ENCODE assay signal across 8 cellular contexts in the genomic region with DNA sequence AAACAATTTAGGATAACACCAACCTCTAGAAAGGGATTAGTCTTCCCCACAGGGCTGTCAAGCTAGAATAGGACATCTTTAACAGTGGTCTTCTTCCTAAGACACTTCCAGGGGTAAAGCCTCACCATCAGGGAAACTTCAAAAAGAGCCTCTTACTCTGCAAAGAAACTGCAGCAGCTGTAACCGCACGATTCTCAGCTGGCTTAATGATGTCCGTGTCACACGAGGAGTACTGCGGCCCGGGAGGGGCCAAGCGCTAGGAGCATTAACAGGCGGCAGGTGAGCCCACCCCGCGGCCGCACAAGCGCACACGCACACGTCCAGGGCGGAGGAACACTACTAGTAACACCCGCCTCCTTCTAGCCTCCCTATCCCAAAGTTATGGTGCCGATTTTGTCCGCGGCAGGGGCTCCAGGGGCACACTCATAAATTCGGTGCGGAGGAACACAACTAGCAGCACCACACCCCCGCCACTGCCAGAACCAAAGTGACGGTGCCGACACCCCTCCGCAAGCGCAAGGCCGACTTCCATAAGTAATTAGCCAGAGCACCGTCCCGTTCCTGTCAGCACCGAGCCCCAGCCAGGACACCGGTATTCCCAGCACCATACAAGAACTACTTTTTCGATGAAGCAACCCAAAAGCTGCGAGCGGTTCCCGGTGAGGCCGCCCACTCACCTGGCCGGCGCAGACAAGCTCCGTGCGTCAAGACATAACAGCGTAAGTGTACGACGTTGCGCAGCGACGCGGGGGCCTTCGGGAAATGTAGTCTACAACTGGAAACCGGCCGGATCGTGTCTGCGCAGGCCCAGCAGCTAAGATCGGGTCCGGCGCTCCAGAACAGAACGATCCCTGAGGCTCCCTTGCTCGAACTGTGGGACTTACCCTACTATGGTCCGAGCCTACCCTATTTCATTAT. TPM values are rescaled to one million over a fixed set of nuclear protein-coding genes. Genes with fewer than 3 reads are reported as not detected.
DNase-seq lines count a peak whose midpoint lies in the region; ATAC-seq and TF ChIP-seq lines count a peak whose summit lies in the region.

A gene (plus strand): TSS at position 813 of the 918 bp plus-strand sequence. CDS start 3,572 bp downstream, outside the sequence.
A gene (minus strand): TSS at position 729 of the 918 bp plus-strand sequence. CDS start 8,116 bp downstream, outside the sequence.

- H3K4me1 Mint-ChIP-seq in nephron progenitor cell: peaks cover 19% of the 10 kb centered on the region
- peaks cover 26% of the 10 kb centered on the region for H3K4me1 Mint-ChIP-seq in stimulated activated naive CD8-positive, alpha-beta T cell treated with anti-CD3 and anti-CD28 coated beads, Interleukin-15, Interleukin-2, amounts not matched to agents 100 ng/mL and 50 ng/mL, for 24 hours (ENCODE audit: low read depth)

- H3K27ac Mint-ChIP-seq in nephron progenitor cell: peak within 1 kb of the TSS; percentile 98
- peak within 1 kb of the TSS; percentile 99 for H3K27ac Mint-ChIP-seq in stimulated activated naive CD8-positive, alpha-beta T cell treated with anti-CD3 and anti-CD28 coated beads, Interleukin-15, Interleukin-2, amounts not matched to agents 100 ng/mL and 50 ng/mL, for 24 hours

- peak within 1 kb of the TSS; percentile 95 for H3K4me3 Mint-ChIP-seq in nephron progenitor cell
- peak within 1 kb of the TSS; percentile 97 for H3K4me3 Mint-ChIP-seq in stimulated activated naive CD8-positive, alpha-beta T cell treated with anti-CD3 and anti-CD28 coated beads, Interleukin-15, Interleukin-2, amounts not matched to agents 100 ng/mL and 50 ng/mL, for 24 hours

- peaks cover 22% of the 10 kb centered on the region for H3K27me3 Mint-ChIP-seq in nephron progenitor cell (ENCODE audit: low read depth, poor library complexity)
- H3K27me3 Mint-ChIP-seq in stimulated activated naive CD8-positive, alpha-beta T cell treated with anti-CD3 and anti-CD28 coated beads, Interleukin-15, Interleukin-2, amounts not matched to agents 100 ng/mL and 50 ng/mL, for 24 hours: no peaks in the 10 kb centered on the region

- TF ChIP-seq CTCF in fibroblast of villous mesenchyme (IDR thresholded peaks at IDR 0.05; ENCODE audit: insufficient read depth, low read depth, low read length) (no peak), nephron progenitor cell (IDR thresholded peaks at IDR 0.05) (no peak)

- peak within 1 kb of the TSS; percentile 94 for H3K4me3 ChIP-seq in fibroblast of villous mesenchyme (ENCODE audit: low read depth, low read length)

- H3K36me3 Mint-ChIP-seq in nephron progenitor cell (ENCODE audit: low read depth): peaks cover 34% of the 10 kb centered on the region
- peaks cover 35% of the 10 kb centered on the region for H3K36me3 Mint-ChIP-seq in stimulated activated naive CD8-positive, alpha-beta T cell treated with anti-CD3 and anti-CD28 coated beads, Interleukin-15, Interleukin-2, amounts not matched to agents 100 ng/mL and 50 ng/mL, for 24 hours (ENCODE audit: low read depth)

- peak; percentile 93 for ATAC-seq in GM21825 (IDR thresholded peaks at IDR 0.05; ENCODE audit: unreplicated experiment)

- peaks cover 59% of the 10 kb centered on the region for H3K9me3 Mint-ChIP-seq in nephron progenitor cell
- peaks cover 18% of the 10 kb centered on the region for H3K9me3 Mint-ChIP-seq in stimulated activated naive CD8-positive, alpha-beta T cell treated with anti-CD3 and anti-CD28 coated beads, Interleukin-15, Interleukin-2, amounts not matched to agents 100 ng/mL and 50 ng/mL, for 24 hours

- peak; percentile 93 for DNase-seq in DMS79 treated with DMSO at 0.1 percent for 48 hours (lab: John Stamatoyannopoulos, UW)
- DNase-seq in LHCN-M2 (ENCODE audit: low read depth): peak; percentile 92
- DNase-seq in SHP77 treated with DMSO at 0.1 percent for 48 hours (lab: John Stamatoyannopoulos, UW): peak; percentile 94
- peak; percentile 85 for DNase-seq in activated gamma-delta T cell treated with anti-CD3 and anti-CD28 coated beads, Interleukin-2, amount 50 U/mL, for 16 hours (ENCODE audit: low read depth)
- peak; percentile 92 for DNase-seq in fibroblast of villous mesenchyme (ENCODE audit: low read depth)
- peak; percentile 86 for DNase-seq in nephron progenitor cell

RNA-seq across cellular contexts. Expression of the first gene that starts in this region (rescaled TPM):
- 0.19 and 0.34 TPM in 2 replicates for total RNA-seq in LHCN-M2 (2014; rRNA removed)
- 0.52 TPM for polyA plus RNA-seq in LHCN-M2 (2012)
- 0.32 and 0.86 TPM in 2 replicates for total RNA-seq in fibroblast of villous mesenchyme

RNA-seq across cellular contexts. Expression of the second gene that starts in this region (rescaled TPM):
- total RNA-seq in LHCN-M2 (2014; rRNA removed): 2.4 and 3.2 TPM in 2 replicates
- polyA plus RNA-seq in LHCN-M2 (2012): 1.2 TPM
- total RNA-seq in fibroblast of villous mesenchyme: 1.6 and 2.6 TPM in 2 replicates

Comparison
In these comparisons a context has a peak if more than half of its experiments do, and no peak if none do; other contexts are left out.
1. Peak in every context shown above with its lines: DNase-seq, ATAC-seq and H3K4me3 ChIP-seq.